Comparison of ENCODE assay signal across 7 cellular contexts in the genomic region with DNA sequence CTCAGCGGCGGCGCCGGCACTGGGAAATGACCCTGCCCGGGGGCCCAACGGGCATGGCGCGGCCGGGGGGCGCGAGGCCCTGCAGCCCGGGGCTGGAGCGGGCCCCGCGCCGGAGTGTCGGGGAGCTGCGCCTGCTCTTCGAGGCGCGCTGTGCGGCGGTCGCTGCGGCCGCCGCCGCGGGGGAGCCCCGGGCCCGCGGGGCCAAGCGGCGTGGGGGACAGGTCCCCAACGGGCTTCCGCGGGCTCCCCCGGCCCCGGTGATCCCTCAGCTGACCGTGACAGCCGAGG. TPM values are rescaled to one million over a fixed set of nuclear protein-coding genes. Genes with fewer than 3 reads are reported as not detected.
DNase-seq lines count a peak whose midpoint lies in the region; ATAC-seq, FAIRE-seq and TF ChIP-seq lines count a peak whose summit lies in the region.

No MANE protein-coding gene starts in this region.

- H3K27me3 Mint-ChIP-seq in stimulated activated naive B cell treated with anti-CD40 and anti-IgM and Interleukin-4, amounts not matched to agents 10 μg/mL and 1 μg/mL and 100 μg/mL, for 72 hours = peaks cover 47 to 69% of the 10 kb centered on the region in 2 donors
- H3K27me3 Mint-ChIP-seq in endothelial cell (ENCODE audit: unreplicated experiment) = peaks cover 24% of the 10 kb centered on the region

- H3K36me3 Mint-ChIP-seq in stimulated activated naive B cell treated with anti-CD40 and anti-IgM and Interleukin-4, amounts not matched to agents 10 μg/mL and 1 μg/mL and 100 μg/mL, for 72 hours = no peaks in the 10 kb centered on the region
- H3K36me3 Mint-ChIP-seq in endothelial cell (ENCODE audit: low read depth, unreplicated experiment) = peaks cover 9% of the 10 kb centered on the region

- ATAC-seq in GM21529 (IDR thresholded peaks at IDR 0.05; ENCODE audit: unreplicated experiment) = peak; percentile 18
- peak; percentile 31 to 39 for ATAC-seq in stimulated activated naive B cell treated with anti-CD40 and anti-IgM and Interleukin-4, amounts not matched to agents 10 μg/mL and 1 μg/mL and 100 μg/mL, for 72 hours (replicated peaks)
- ATAC-seq in HG02623 (IDR thresholded peaks at IDR 0.05; ENCODE audit: unreplicated experiment) = no peak

- no peaks in the 10 kb centered on the region for H3K9me3 Mint-ChIP-seq in stimulated activated naive B cell treated with anti-CD40 and anti-IgM and Interleukin-4, amounts not matched to agents 10 μg/mL and 1 μg/mL and 100 μg/mL, for 72 hours
- H3K9me3 Mint-ChIP-seq in endothelial cell (ENCODE audit: unreplicated experiment) = no peaks in the 10 kb centered on the region

- no peak for TF ChIP-seq CTCF in NB4 (IDR thresholded peaks at IDR 0.05; ENCODE audit: low read depth, low read length)
- TF ChIP-seq CTCF in fibroblast of villous mesenchyme (IDR thresholded peaks at IDR 0.05; ENCODE audit: insufficient read depth, low read depth, low read length) = no peak
- TF ChIP-seq CTCF in endothelial cell (IDR thresholded peaks at IDR 0.05; ENCODE audit: unreplicated experiment) = no peak

- TF ChIP-seq POLR2A in NB4 (IDR thresholded peaks at IDR 0.05; ENCODE audit: extremely low read depth, insufficient read length) = peak; percentile 57

- no peak for DNase-seq in NB4 (ENCODE audit: low read depth)
- DNase-seq in fibroblast of villous mesenchyme (ENCODE audit: low read depth) = no peak
- DNase-seq in stimulated activated naive B cell treated with anti-CD40 and anti-IgM and Interleukin-4, amounts not matched to agents 10 μg/mL and 1 μg/mL and 100 μg/mL, for 72 hours = no peak
- no peak for DNase-seq in frontal cortex (ENCODE audit: low spot score in 2 of 2)
- DNase-seq in endothelial cell (ENCODE audit: low spot score) = no peak

- H3K27ac Mint-ChIP-seq in stimulated activated naive B cell treated with anti-CD40 and anti-IgM and Interleukin-4, amounts not matched to agents 10 μg/mL and 1 μg/mL and 100 μg/mL, for 72 hours = no peak overlapping the region
- no peak overlapping the region for H3K27ac Mint-ChIP-seq in endothelial cell (ENCODE audit: unreplicated experiment)

- H3K4me3 Mint-ChIP-seq in stimulated activated naive B cell treated with anti-CD40 and anti-IgM and Interleukin-4, amounts not matched to agents 10 μg/mL and 1 μg/mL and 100 μg/mL, for 72 hours = peak overlapping the region; percentile 60 to 74
- H3K4me3 Mint-ChIP-seq in endothelial cell (ENCODE audit: unreplicated experiment) = no peak overlapping the region

- H3K4me3 ChIP-seq in NB4 (ENCODE audit: low read depth, low read length) = peak overlapping the region; percentile 11
- H3K4me3 ChIP-seq in fibroblast of villous mesenchyme (ENCODE audit: low read depth, low read length) = peak overlapping the region; percentile 60

- no peak for FAIRE-seq in frontal cortex (lab: Jason Lieb, UNC)

- H3K4me1 Mint-ChIP-seq in stimulated activated naive B cell treated with anti-CD40 and anti-IgM and Interleukin-4, amounts not matched to agents 10 μg/mL and 1 μg/mL and 100 μg/mL, for 72 hours = peaks cover 18 to 29% of the 10 kb centered on the region in 2 donors
- peaks cover 9% of the 10 kb centered on the region for H3K4me1 Mint-ChIP-seq in endothelial cell (ENCODE audit: unreplicated experiment)

RNA-seq across cellular contexts. Expression of a gene that starts 0.2 kb away (rescaled TPM):
- 0.86 and 1.6 TPM in 2 replicates for total RNA-seq in fibroblast of villous mesenchyme
- total RNA-seq in frontal cortex = 1.6 TPM
- total RNA-seq in endothelial cell (ENCODE audit: unreplicated experiment) = 4.2 TPM

RNA-seq across cellular contexts. Expression of a gene that starts 19.8 kb away (rescaled TPM):
- total RNA-seq in fibroblast of villous mesenchyme = 0.86 and 1.6 TPM in 2 replicates
- total RNA-seq in frontal cortex = not detected
- total RNA-seq in endothelial cell (ENCODE audit: unreplicated experiment) = 25.7 TPM

RNA-seq across cellular contexts. Expression of a gene that starts 50.2 kb away (rescaled TPM):
- total RNA-seq in fibroblast of villous mesenchyme (14.8 and 26.8 TPM in 2 replicates), frontal cortex (11.8 TPM), endothelial cell (ENCODE audit: unreplicated experiment) (41.2 TPM)

Comparison
In these comparisons a context has a peak if more than half of its experiments do, and no peak if none do; other contexts are left out.
1. RNA of a gene that starts 19.8 kb away (total RNA-seq): 25.7 TPM in endothelial cell (single experiment); 0.86 to 1.6 TPM in fibroblast of villous mesenchyme and not detected in frontal cortex (single experiment); every median in the first group is over 10 times any median in the second.